10 cellular contexts compared by ENCODE assay signal in genomic region chr17:80762076-80762475, GRCh38.
DNase-seq lines count a peak whose midpoint lies in the region; ATAC-seq and TF ChIP-seq lines count a peak whose summit lies in the region.
"Had no signal": no experiment of that assay in that cellular context is flagged by ENCODE, and none has a peak within 500 bp of the region (broad histone marks: within the 10 kb centered on the region; RNA-seq: fewer than 3 reads in every experiment).

No MANE protein-coding gene starts in this region.

- CTCF ChIA-PET in CD4-positive, alpha-beta memory T cell (lab: Charles Lee; ENCODE audit: partially characterized antibody): no interaction called here
- CTCF ChIA-PET in naive thymus-derived CD4-positive, alpha-beta T cell (lab: Charles Lee): interaction anchor here (0.7 to 1.2 kb wide), 3 partner anchors 16 to 47 kb away, joined by 3 read pairs; no protein-coding TSS in a partner anchor

- DNase-seq in CD4-positive, alpha-beta memory T cell: no peak
- DNase-seq in HT1080 (ENCODE audit: low read depth) (peak; percentile 20), midbrain (lab: John Stamatoyannopoulos, UW) (no peak)
- DNase-seq in activated T-helper 1 cell treated with anti-CD3 and anti-CD28 coated beads, Interleukin-12 subunit alpha, Interleukin-12 subunit beta, Interleukin-2, Interleukin-4 antibody, amounts not matched to agents 30 ng/mL and 10 ng/mL and 1 ng/mL, durations not matched to agents 14 hours and 24 hours and 36 hours (ENCODE audit: low spot score): no peak
- peak in 1 of 9 donors; percentile 26 for DNase-seq in naive thymus-derived CD4-positive, alpha-beta T cell
- DNase-seq: kidney had no signal

- no peaks in the 10 kb centered on the region for H3K9me3 Mint-ChIP-seq in CD4-positive, alpha-beta memory T cell
- H3K9me3 Mint-ChIP-seq in activated T-helper 1 cell treated with anti-CD3 and anti-CD28 coated beads, Interleukin-12 subunit alpha, Interleukin-12 subunit beta, Interleukin-2, Interleukin-4 antibody, amounts not matched to agents 30 ng/mL and 10 ng/mL and 1 ng/mL, durations not matched to agents 14 hours and 24 hours and 36 hours: no peaks in the 10 kb centered on the region
- H3K9me3 Mint-ChIP-seq in naive thymus-derived CD4-positive, alpha-beta T cell: peaks cover 0 to 4% (median 0%) of the 10 kb centered on the region in 11 donors

- peaks cover 3 to 10% of the 10 kb centered on the region in 2 donors for H3K36me3 Mint-ChIP-seq in CD4-positive, alpha-beta memory T cell
- H3K36me3 Mint-ChIP-seq in activated T-helper 1 cell treated with anti-CD3 and anti-CD28 coated beads, Interleukin-12 subunit alpha, Interleukin-12 subunit beta, Interleukin-2, Interleukin-4 antibody, amounts not matched to agents 30 ng/mL and 10 ng/mL and 1 ng/mL, durations not matched to agents 14 hours and 24 hours and 36 hours (ENCODE audit: low read depth): peaks cover 38% of the 10 kb centered on the region
- peaks cover 0 to 45% (median 10%) of the 10 kb centered on the region in 5 donors for H3K36me3 Mint-ChIP-seq in naive thymus-derived CD4-positive, alpha-beta T cell

- peak overlapping the region; percentile 73 to 87 (median 80) for H3K4me3 Mint-ChIP-seq in CD4-positive, alpha-beta memory T cell
- H3K4me3 Mint-ChIP-seq in activated T-helper 1 cell treated with anti-CD3 and anti-CD28 coated beads, Interleukin-12 subunit alpha, Interleukin-12 subunit beta, Interleukin-2, Interleukin-4 antibody, amounts not matched to agents 30 ng/mL and 10 ng/mL and 1 ng/mL, durations not matched to agents 14 hours and 24 hours and 36 hours: peak overlapping the region; percentile 77
- peak overlapping the region; percentile 60 to 84 (median 80) for H3K4me3 Mint-ChIP-seq in naive thymus-derived CD4-positive, alpha-beta T cell

- peaks cover 80% of the 10 kb centered on the region for H3K4me1 ChIP-seq in CD4-positive, alpha-beta memory T cell (ENCODE audit: insufficient read depth, low read length)
- peaks cover 36 to 72% of the 10 kb centered on the region in 2 donors for H3K4me1 ChIP-seq in naive thymus-derived CD4-positive, alpha-beta T cell (ENCODE audit: control insufficient read depth in 2 of 2, insufficient read depth in 2 of 2, low read length in 2 of 2)

- no peaks in the 10 kb centered on the region for H3K36me3 ChIP-seq in CD4-positive, alpha-beta memory T cell (ENCODE audit: insufficient read depth, low read length)
- no peaks in the 10 kb centered on the region for H3K36me3 ChIP-seq in naive thymus-derived CD4-positive, alpha-beta T cell (ENCODE audit: control insufficient read depth in 2 of 3, insufficient read depth in 3 of 3, low read length in 3 of 3)

- ATAC-seq in naive thymus-derived CD4-positive, alpha-beta T cell: no peak
- ATAC-seq in GM18505 (IDR thresholded peaks at IDR 0.05; ENCODE audit: unreplicated experiment): no peak
- no peak for ATAC-seq in GM21529 (IDR thresholded peaks at IDR 0.05; ENCODE audit: unreplicated experiment)
- no peak for ATAC-seq in GM19467 (IDR thresholded peaks at IDR 0.05; ENCODE audit: unreplicated experiment)
- ATAC-seq: GM12878 had no signal

- no peak overlapping the region for H3K4me3 ChIP-seq in CD4-positive, alpha-beta memory T cell (ENCODE audit: low read length in 2 of 2)
- H3K4me3 ChIP-seq in naive thymus-derived CD4-positive, alpha-beta T cell (ENCODE audit: low read length): peak overlapping the region; percentile 28
- H3K4me3 ChIP-seq: GM12878 had no signal

- peaks cover 61 to 92% (median 77%) of the 10 kb centered on the region in 4 donors for H3K4me1 Mint-ChIP-seq in CD4-positive, alpha-beta memory T cell
- H3K4me1 Mint-ChIP-seq in activated T-helper 1 cell treated with anti-CD3 and anti-CD28 coated beads, Interleukin-12 subunit alpha, Interleukin-12 subunit beta, Interleukin-2, Interleukin-4 antibody, amounts not matched to agents 30 ng/mL and 10 ng/mL and 1 ng/mL, durations not matched to agents 14 hours and 24 hours and 36 hours (ENCODE audit: low read depth): peaks cover 82% of the 10 kb centered on the region
- peaks cover 65 to 96% (median 84%) of the 10 kb centered on the region in 7 donors for H3K4me1 Mint-ChIP-seq in naive thymus-derived CD4-positive, alpha-beta T cell

- TF ChIP-seq POLR2A in GM18505 (IDR thresholded peaks at IDR 0.05; ENCODE audit: borderline replicate concordance, extremely low read depth, insufficient read depth, insufficient read length): no peak

- peak overlapping the region; percentile 89 to 96 (median 94) for H3K27ac Mint-ChIP-seq in CD4-positive, alpha-beta memory T cell
- H3K27ac Mint-ChIP-seq in activated T-helper 1 cell treated with anti-CD3 and anti-CD28 coated beads, Interleukin-12 subunit alpha, Interleukin-12 subunit beta, Interleukin-2, Interleukin-4 antibody, amounts not matched to agents 30 ng/mL and 10 ng/mL and 1 ng/mL, durations not matched to agents 14 hours and 24 hours and 36 hours: peak overlapping the region; percentile 99
- H3K27ac Mint-ChIP-seq in naive thymus-derived CD4-positive, alpha-beta T cell: peak overlapping the region; percentile 87 to 98 (median 94)

- peak overlapping the region; percentile 49 for H3K27ac ChIP-seq in CD4-positive, alpha-beta memory T cell (ENCODE audit: low read depth, low read length)
- peak overlapping the region; percentile 81 for H3K27ac ChIP-seq in naive thymus-derived CD4-positive, alpha-beta T cell (ENCODE audit: low read depth, low read length)

- POLR2A ChIA-PET in CD4-positive, alpha-beta memory T cell (lab: Charles Lee; ENCODE audit: partially characterized antibody): interaction anchor here (0.6 to 3.9 kb wide), 8 partner anchors 14 to 1756 kb away, joined by 3 to 43 read pairs (median 7); no protein-coding TSS in a partner anchor
- POLR2A ChIA-PET in naive thymus-derived CD4-positive, alpha-beta T cell (lab: Charles Lee): interaction anchor here (0.7 to 4.1 kb wide), 8 partner anchors 13 to 112 kb away, joined by 3 to 39 read pairs (median 5); no protein-coding TSS in a partner anchor

- intact Hi-C loops in CD4-positive, alpha-beta memory T cell (cut with micrococcal nuclease): loop anchor here (5.0 kb wide), 1 partner anchor 130 kb away; no protein-coding TSS in a partner anchor
- intact Hi-C loops in activated T-helper 1 cell treated with anti-CD3 and anti-CD28 coated beads, Interleukin-12 subunit alpha, Interleukin-12 subunit beta, Interleukin-2, Interleukin-4 antibody, amounts not matched to agents 30 ng/mL and 10 ng/mL and 1 ng/mL, durations not matched to agents 14 hours and 24 hours and 36 hours (cut with micrococcal nuclease): no loop called here
- intact Hi-C loops in naive thymus-derived CD4-positive, alpha-beta T cell (cut with micrococcal nuclease): loop anchor here (2.0 to 10.0 kb wide), 2 partner anchors 19 to 307 kb away; no protein-coding TSS in a partner anchor

- no peaks in the 10 kb centered on the region for H3K27me3 ChIP-seq in CD4-positive, alpha-beta memory T cell (ENCODE audit: insufficient read depth, low read length)
- H3K27me3 ChIP-seq in naive thymus-derived CD4-positive, alpha-beta T cell (ENCODE audit: control insufficient read depth in 2 of 2, insufficient read depth in 2 of 2, low read length in 2 of 2): no peaks in the 10 kb centered on the region

- no peaks in the 10 kb centered on the region for H3K9me3 ChIP-seq in CD4-positive, alpha-beta memory T cell (ENCODE audit: control insufficient read depth in 1 of 2, low read length in 2 of 2)
- no peaks in the 10 kb centered on the region for H3K9me3 ChIP-seq in naive thymus-derived CD4-positive, alpha-beta T cell (ENCODE audit: control insufficient read depth in 2 of 3, low read length in 3 of 3)

- H3K27me3 Mint-ChIP-seq in CD4-positive, alpha-beta memory T cell: no peaks in the 10 kb centered on the region
- H3K27me3 Mint-ChIP-seq in activated T-helper 1 cell treated with anti-CD3 and anti-CD28 coated beads, Interleukin-12 subunit alpha, Interleukin-12 subunit beta, Interleukin-2, Interleukin-4 antibody, amounts not matched to agents 30 ng/mL and 10 ng/mL and 1 ng/mL, durations not matched to agents 14 hours and 24 hours and 36 hours (ENCODE audit: insufficient read depth): no peaks in the 10 kb centered on the region
- H3K27me3 Mint-ChIP-seq in naive thymus-derived CD4-positive, alpha-beta T cell: no peaks in the 10 kb centered on the region
